ENCODE assay signal across 3 cellular contexts in the genomic region with DNA sequence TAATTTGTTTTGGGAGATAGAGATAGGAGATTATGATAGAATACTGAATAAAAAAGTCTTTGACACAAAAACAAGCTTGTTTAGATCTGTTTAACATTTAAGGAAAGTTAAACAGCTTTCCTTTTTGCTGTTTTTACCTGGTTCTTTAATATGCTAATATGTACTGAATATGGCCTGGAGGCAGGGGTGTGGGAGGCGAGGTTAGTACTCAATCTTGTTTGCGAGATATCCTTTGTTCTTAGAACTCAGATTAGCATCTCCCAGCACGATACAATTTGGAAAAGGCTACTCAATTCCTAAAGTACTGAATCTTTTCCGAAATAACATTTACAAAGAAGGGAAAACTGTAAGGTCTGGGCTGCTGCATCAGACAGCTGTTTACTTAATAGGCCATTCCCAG.
TF ChIP-seq lines count a peak whose summit lies in the region.

No MANE protein-coding gene starts in this region.

TF ChIP-seq in SK-N-SH, 30 proteins besides CTCF, POLR2A, EP300 and RAD21 (continues in another document):
- no peak for TF ChIP-seq TEAD4 (IDR thresholded peaks at IDR 0.05; ENCODE audit: borderline replicate concordance, insufficient read depth)
- no peak for TF ChIP-seq POLR2AphosphoS5 (IDR thresholded peaks at IDR 0.05; ENCODE audit: low read depth, low read length)
- TF ChIP-seq, protein P1, sequence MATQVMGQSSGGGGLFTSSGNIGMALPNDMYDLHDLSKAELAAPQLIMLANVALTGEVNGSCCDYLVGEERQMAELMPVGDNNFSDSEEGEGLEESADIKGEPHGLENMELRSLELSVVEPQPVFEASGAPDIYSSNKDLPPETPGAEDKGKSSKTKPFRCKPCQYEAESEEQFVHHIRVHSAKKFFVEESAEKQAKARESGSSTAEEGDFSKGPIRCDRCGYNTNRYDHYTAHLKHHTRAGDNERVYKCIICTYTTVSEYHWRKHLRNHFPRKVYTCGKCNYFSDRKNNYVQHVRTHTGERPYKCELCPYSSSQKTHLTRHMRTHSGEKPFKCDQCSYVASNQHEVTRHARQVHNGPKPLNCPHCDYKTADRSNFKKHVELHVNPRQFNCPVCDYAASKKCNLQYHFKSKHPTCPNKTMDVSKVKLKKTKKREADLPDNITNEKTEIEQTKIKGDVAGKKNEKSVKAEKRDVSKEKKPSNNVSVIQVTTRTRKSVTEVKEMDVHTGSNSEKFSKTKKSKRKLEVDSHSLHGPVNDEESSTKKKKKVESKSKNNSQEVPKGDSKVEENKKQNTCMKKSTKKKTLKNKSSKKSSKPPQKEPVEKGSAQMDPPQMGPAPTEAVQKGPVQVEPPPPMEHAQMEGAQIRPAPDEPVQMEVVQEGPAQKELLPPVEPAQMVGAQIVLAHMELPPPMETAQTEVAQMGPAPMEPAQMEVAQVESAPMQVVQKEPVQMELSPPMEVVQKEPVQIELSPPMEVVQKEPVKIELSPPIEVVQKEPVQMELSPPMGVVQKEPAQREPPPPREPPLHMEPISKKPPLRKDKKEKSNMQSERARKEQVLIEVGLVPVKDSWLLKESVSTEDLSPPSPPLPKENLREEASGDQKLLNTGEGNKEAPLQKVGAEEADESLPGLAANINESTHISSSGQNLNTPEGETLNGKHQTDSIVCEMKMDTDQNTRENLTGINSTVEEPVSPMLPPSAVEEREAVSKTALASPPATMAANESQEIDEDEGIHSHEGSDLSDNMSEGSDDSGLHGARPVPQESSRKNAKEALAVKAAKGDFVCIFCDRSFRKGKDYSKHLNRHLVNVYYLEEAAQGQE (IDR thresholded peaks at IDR 0.05; ENCODE audit: low read depth, low read length) = no peak
- TF ChIP-seq TAF1 (IDR thresholded peaks at IDR 0.05; ENCODE audit: borderline replicate concordance, low read depth, low read length) = no peak
- TF ChIP-seq YY1 (IDR thresholded peaks at IDR 0.05; ENCODE audit: low read depth) = no peak
- no peak for TF ChIP-seq RCOR1 (IDR thresholded peaks at IDR 0.05; ENCODE audit: low read length)
- no peak for TF ChIP-seq ELF1 (IDR thresholded peaks at IDR 0.05)
- no peak for TF ChIP-seq FOSL2 (IDR thresholded peaks at IDR 0.05; ENCODE audit: borderline replicate concordance, low read depth)
- TF ChIP-seq, protein P2, sequence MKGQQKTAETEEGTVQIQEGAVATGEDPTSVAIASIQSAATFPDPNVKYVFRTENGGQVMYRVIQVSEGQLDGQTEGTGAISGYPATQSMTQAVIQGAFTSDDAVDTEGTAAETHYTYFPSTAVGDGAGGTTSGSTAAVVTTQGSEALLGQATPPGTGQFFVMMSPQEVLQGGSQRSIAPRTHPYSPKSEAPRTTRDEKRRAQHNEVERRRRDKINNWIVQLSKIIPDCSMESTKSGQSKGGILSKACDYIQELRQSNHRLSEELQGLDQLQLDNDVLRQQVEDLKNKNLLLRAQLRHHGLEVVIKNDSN (IDR thresholded peaks at IDR 0.05; ENCODE audit: borderline replicate concordance, low read depth) = no peak
- no peak for TF ChIP-seq GABPA (IDR thresholded peaks at IDR 0.05; ENCODE audit: low read depth)
- no peak for TF ChIP-seq MEF2A (IDR thresholded peaks at IDR 0.05; ENCODE audit: borderline replicate concordance, low read depth)
- TF ChIP-seq MXI1 (IDR thresholded peaks at IDR 0.05; ENCODE audit: low read depth, low read length) = no peak
- TF ChIP-seq CHD2 (IDR thresholded peaks at IDR 0.05; ENCODE audit: low read length, partially characterized antibody) = no peak
- no peak for TF ChIP-seq SMC3 (IDR thresholded peaks at IDR 0.05; ENCODE audit: low read depth, low read length)
- no peak for TF ChIP-seq EZH2phosphoT487 (IDR thresholded peaks at IDR 0.05; ENCODE audit: borderline replicate concordance, low read depth)
- TF ChIP-seq FOXM1 (IDR thresholded peaks at IDR 0.05; ENCODE audit: low read depth) = no peak
- TF ChIP-seq RFX5 (IDR thresholded peaks at IDR 0.05; ENCODE audit: low read length) = no peak

TF ChIP-seq in SK-N-SH treated with all-trans-retinoic acid at 6 μM for 48 hours, 23 proteins besides CTCF, POLR2A, EP300 and RAD21 (continues in another document):
- TF ChIP-seq ZNF70 (CRISPR knock-in tag; IDR thresholded peaks at IDR 0.05) (no peak), RARB (CRISPR knock-in tag; IDR thresholded peaks at IDR 0.05) (no peak), PPARA (CRISPR knock-in tag; IDR thresholded peaks at IDR 0.05; ENCODE audit: borderline replicate concordance) (no peak), ISL1 (CRISPR knock-in tag; IDR thresholded peaks at IDR 0.05) (no peak), OSR1 (CRISPR knock-in tag; IDR thresholded peaks at IDR 0.05) (no peak), ZFP3 (CRISPR knock-in tag; IDR thresholded peaks at IDR 0.05) (no peak), GLIS3 (CRISPR knock-in tag; IDR thresholded peaks at IDR 0.05) (no peak), SNAI2 (CRISPR knock-in tag; IDR thresholded peaks at IDR 0.05) (no peak), CSDC2 (CRISPR knock-in tag; IDR thresholded peaks at IDR 0.05) (no peak), ARNTL (CRISPR knock-in tag; IDR thresholded peaks at IDR 0.05; ENCODE audit: borderline replicate concordance, low read depth) (no peak), ZNF565 (CRISPR knock-in tag; conservative IDR thresholded peaks at IDR 0.05; ENCODE audit: low read depth) (no peak), BACH2 (CRISPR knock-in tag; IDR thresholded peaks at IDR 0.05; ENCODE audit: borderline replicate concordance) (no peak)
- TF ChIP-seq, protein P3, sequence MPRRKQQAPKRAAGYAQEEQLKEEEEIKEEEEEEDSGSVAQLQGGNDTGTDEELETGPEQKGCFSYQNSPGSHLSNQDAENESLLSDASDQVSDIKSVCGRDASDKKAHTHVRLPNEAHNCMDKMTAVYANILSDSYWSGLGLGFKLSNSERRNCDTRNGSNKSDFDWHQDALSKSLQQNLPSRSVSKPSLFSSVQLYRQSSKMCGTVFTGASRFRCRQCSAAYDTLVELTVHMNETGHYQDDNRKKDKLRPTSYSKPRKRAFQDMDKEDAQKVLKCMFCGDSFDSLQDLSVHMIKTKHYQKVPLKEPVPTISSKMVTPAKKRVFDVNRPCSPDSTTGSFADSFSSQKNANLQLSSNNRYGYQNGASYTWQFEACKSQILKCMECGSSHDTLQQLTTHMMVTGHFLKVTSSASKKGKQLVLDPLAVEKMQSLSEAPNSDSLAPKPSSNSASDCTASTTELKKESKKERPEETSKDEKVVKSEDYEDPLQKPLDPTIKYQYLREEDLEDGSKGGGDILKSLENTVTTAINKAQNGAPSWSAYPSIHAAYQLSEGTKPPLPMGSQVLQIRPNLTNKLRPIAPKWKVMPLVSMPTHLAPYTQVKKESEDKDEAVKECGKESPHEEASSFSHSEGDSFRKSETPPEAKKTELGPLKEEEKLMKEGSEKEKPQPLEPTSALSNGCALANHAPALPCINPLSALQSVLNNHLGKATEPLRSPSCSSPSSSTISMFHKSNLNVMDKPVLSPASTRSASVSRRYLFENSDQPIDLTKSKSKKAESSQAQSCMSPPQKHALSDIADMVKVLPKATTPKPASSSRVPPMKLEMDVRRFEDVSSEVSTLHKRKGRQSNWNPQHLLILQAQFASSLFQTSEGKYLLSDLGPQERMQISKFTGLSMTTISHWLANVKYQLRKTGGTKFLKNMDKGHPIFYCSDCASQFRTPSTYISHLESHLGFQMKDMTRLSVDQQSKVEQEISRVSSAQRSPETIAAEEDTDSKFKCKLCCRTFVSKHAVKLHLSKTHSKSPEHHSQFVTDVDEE (CRISPR knock-in tag; IDR thresholded peaks at IDR 0.05) = no peak
- TF ChIP-seq, protein P4, sequence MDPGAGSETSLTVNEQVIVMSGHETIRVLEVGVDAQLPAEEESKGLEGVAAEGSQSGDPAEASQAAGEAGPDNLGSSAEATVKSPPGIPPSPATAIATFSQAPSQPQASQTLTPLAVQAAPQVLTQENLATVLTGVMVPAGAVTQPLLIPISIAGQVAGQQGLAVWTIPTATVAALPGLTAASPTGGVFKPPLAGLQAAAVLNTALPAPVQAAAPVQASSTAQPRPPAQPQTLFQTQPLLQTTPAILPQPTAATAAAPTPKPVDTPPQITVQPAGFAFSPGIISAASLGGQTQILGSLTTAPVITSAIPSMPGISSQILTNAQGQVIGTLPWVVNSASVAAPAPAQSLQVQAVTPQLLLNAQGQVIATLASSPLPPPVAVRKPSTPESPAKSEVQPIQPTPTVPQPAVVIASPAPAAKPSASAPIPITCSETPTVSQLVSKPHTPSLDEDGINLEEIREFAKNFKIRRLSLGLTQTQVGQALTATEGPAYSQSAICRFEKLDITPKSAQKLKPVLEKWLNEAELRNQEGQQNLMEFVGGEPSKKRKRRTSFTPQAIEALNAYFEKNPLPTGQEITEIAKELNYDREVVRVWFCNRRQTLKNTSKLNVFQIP (CRISPR knock-in tag; IDR thresholded peaks at IDR 0.05; ENCODE audit: borderline replicate concordance, low read depth) = no peak
- TF ChIP-seq, protein P5, sequence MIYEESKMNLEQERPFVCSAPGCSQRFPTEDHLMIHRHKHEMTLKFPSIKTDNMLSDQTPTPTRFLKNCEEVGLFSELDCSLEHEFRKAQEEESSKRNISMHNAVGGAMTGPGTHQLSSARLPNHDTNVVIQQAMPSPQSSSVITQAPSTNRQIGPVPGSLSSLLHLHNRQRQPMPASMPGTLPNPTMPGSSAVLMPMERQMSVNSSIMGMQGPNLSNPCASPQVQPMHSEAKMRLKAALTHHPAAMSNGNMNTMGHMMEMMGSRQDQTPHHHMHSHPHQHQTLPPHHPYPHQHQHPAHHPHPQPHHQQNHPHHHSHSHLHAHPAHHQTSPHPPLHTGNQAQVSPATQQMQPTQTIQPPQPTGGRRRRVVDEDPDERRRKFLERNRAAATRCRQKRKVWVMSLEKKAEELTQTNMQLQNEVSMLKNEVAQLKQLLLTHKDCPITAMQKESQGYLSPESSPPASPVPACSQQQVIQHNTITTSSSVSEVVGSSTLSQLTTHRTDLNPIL (CRISPR knock-in tag; IDR thresholded peaks at IDR 0.05; ENCODE audit: low read depth) = no peak

TF ChIP-seq in H1, 55 proteins besides CTCF, POLR2A, EP300 and RAD21:
- TF ChIP-seq SP4 (IDR thresholded peaks at IDR 0.05; ENCODE audit: low read length) (no peak), EGR1 (IDR thresholded peaks at IDR 0.05; ENCODE audit: borderline replicate concordance, low read depth, low read length) (no peak)
- TF ChIP-seq, protein P6, sequence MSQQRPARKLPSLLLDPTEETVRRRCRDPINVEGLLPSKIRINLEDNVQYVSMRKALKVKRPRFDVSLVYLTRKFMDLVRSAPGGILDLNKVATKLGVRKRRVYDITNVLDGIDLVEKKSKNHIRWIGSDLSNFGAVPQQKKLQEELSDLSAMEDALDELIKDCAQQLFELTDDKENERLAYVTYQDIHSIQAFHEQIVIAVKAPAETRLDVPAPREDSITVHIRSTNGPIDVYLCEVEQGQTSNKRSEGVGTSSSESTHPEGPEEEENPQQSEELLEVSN (IDR thresholded peaks at IDR 0.05) = no peak
- TF ChIP-seq, protein P7, sequence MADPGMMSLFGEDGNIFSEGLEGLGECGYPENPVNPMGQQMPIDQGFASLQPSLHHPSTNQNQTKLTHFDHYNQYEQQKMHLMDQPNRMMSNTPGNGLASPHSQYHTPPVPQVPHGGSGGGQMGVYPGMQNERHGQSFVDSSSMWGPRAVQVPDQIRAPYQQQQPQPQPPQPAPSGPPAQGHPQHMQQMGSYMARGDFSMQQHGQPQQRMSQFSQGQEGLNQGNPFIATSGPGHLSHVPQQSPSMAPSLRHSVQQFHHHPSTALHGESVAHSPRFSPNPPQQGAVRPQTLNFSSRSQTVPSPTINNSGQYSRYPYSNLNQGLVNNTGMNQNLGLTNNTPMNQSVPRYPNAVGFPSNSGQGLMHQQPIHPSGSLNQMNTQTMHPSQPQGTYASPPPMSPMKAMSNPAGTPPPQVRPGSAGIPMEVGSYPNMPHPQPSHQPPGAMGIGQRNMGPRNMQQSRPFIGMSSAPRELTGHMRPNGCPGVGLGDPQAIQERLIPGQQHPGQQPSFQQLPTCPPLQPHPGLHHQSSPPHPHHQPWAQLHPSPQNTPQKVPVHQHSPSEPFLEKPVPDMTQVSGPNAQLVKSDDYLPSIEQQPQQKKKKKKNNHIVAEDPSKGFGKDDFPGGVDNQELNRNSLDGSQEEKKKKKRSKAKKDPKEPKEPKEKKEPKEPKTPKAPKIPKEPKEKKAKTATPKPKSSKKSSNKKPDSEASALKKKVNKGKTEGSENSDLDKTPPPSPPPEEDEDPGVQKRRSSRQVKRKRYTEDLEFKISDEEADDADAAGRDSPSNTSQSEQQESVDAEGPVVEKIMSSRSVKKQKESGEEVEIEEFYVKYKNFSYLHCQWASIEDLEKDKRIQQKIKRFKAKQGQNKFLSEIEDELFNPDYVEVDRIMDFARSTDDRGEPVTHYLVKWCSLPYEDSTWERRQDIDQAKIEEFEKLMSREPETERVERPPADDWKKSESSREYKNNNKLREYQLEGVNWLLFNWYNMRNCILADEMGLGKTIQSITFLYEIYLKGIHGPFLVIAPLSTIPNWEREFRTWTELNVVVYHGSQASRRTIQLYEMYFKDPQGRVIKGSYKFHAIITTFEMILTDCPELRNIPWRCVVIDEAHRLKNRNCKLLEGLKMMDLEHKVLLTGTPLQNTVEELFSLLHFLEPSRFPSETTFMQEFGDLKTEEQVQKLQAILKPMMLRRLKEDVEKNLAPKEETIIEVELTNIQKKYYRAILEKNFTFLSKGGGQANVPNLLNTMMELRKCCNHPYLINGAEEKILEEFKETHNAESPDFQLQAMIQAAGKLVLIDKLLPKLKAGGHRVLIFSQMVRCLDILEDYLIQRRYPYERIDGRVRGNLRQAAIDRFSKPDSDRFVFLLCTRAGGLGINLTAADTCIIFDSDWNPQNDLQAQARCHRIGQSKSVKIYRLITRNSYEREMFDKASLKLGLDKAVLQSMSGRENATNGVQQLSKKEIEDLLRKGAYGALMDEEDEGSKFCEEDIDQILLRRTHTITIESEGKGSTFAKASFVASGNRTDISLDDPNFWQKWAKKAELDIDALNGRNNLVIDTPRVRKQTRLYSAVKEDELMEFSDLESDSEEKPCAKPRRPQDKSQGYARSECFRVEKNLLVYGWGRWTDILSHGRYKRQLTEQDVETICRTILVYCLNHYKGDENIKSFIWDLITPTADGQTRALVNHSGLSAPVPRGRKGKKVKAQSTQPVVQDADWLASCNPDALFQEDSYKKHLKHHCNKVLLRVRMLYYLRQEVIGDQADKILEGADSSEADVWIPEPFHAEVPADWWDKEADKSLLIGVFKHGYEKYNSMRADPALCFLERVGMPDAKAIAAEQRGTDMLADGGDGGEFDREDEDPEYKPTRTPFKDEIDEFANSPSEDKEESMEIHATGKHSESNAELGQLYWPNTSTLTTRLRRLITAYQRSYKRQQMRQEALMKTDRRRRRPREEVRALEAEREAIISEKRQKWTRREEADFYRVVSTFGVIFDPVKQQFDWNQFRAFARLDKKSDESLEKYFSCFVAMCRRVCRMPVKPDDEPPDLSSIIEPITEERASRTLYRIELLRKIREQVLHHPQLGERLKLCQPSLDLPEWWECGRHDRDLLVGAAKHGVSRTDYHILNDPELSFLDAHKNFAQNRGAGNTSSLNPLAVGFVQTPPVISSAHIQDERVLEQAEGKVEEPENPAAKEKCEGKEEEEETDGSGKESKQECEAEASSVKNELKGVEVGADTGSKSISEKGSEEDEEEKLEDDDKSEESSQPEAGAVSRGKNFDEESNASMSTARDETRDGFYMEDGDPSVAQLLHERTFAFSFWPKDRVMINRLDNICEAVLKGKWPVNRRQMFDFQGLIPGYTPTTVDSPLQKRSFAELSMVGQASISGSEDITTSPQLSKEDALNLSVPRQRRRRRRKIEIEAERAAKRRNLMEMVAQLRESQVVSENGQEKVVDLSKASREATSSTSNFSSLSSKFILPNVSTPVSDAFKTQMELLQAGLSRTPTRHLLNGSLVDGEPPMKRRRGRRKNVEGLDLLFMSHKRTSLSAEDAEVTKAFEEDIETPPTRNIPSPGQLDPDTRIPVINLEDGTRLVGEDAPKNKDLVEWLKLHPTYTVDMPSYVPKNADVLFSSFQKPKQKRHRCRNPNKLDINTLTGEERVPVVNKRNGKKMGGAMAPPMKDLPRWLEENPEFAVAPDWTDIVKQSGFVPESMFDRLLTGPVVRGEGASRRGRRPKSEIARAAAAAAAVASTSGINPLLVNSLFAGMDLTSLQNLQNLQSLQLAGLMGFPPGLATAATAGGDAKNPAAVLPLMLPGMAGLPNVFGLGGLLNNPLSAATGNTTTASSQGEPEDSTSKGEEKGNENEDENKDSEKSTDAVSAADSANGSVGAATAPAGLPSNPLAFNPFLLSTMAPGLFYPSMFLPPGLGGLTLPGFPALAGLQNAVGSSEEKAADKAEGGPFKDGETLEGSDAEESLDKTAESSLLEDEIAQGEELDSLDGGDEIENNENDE (IDR thresholded peaks at IDR 0.05; ENCODE audit: insufficient replicate concordance, low read length) = peak; percentile 76
